In genomic region chr16:30377812-30378235, GRCh38 we compare ENCODE assay signal across 8 cellular contexts. TPM values are rescaled to one million over a fixed set of nuclear protein-coding genes. Genes with fewer than 3 reads are reported as not detected.
DNase-seq lines count a peak whose midpoint lies in the region; ATAC-seq and TF ChIP-seq lines count a peak whose summit lies in the region.

No MANE protein-coding gene starts in this region.

- H3K27ac ChIP-seq in KOPT-K1 (ENCODE audit: low read depth, low read length, poor library complexity, severe bottlenecking) (peak overlapping the region; percentile 98), neural cell (ENCODE audit: low read length) (peak overlapping the region; percentile 100)

- no peaks in the 10 kb centered on the region for H3K27me3 Mint-ChIP-seq in Calu3 (ENCODE audit: unreplicated experiment)
- H3K27me3 Mint-ChIP-seq in stimulated activated naive CD8-positive, alpha-beta T cell treated with anti-CD3 and anti-CD28 coated beads, Interleukin-15, amount 100 ng/mL, for 72 hours = no peaks in the 10 kb centered on the region

- peak overlapping the region; percentile 100 for H3K9ac ChIP-seq in neural cell (ENCODE audit: low read length)

- peaks cover 5% of the 10 kb centered on the region for H3K79me2 ChIP-seq in neural cell (replicated peaks; ENCODE audit: insufficient read depth, low read length)

- peaks cover 40% of the 10 kb centered on the region for H3K36me3 Mint-ChIP-seq in Calu3 (ENCODE audit: insufficient read depth, unreplicated experiment)

- TSS peak; percentile 80 for BruUV-seq in Calu3 (replicated peaks; lab: Mats Ljungman, UMichigan)

- H3K4me2 ChIP-seq in neural cell (ENCODE audit: low read length) = peak overlapping the region; percentile 95

- DNase-seq in Calu3 = peak; percentile 88
- DNase-seq in RKO (ENCODE audit: low spot score) = peak; percentile 92
- peak; percentile 95 for DNase-seq in activated effector memory CD4-positive, alpha-beta T cell treated with anti-CD3 and anti-CD28 coated beads, Interleukin-2, amount 50 U/mL, for 16 hours
- DNase-seq in fibroblast of villous mesenchyme (ENCODE audit: low read depth) = peak; percentile 94
- peak; percentile 86 to 94 for DNase-seq in stimulated activated naive CD8-positive, alpha-beta T cell treated with anti-CD3 and anti-CD28 coated beads, Interleukin-15, amount 100 ng/mL, for 72 hours

- H3K9me3 ChIP-seq in KOPT-K1 (ENCODE audit: insufficient read depth, low read length, poor library complexity, severe bottlenecking) = no peaks in the 10 kb centered on the region
- no peaks in the 10 kb centered on the region for H3K9me3 ChIP-seq in neural cell (ENCODE audit: low read length)

- intact Hi-C loops in Calu3 (cut with micrococcal nuclease; ENCODE audit: unreplicated experiment) = no loop called here

- H3K4me3 Mint-ChIP-seq in Calu3 (ENCODE audit: low read depth, unreplicated experiment) = peak overlapping the region; percentile 99
- H3K4me3 Mint-ChIP-seq in stimulated activated naive CD8-positive, alpha-beta T cell treated with anti-CD3 and anti-CD28 coated beads, Interleukin-15, amount 100 ng/mL, for 72 hours = peak overlapping the region; percentile 99 to 100

- TF ChIP-seq CTCF in Calu3 (IDR thresholded peaks at IDR 0.05; ENCODE audit: unreplicated experiment) = no peak
- no peak for TF ChIP-seq CTCF in fibroblast of villous mesenchyme (IDR thresholded peaks at IDR 0.05; ENCODE audit: insufficient read depth, low read depth, low read length)
- TF ChIP-seq CTCF in neural cell (IDR thresholded peaks at IDR 0.05; ENCODE audit: poor library complexity, severe bottlenecking) = no peak

- H3K4me1 Mint-ChIP-seq in Calu3 (ENCODE audit: low read depth, unreplicated experiment) = peaks cover 24% of the 10 kb centered on the region
- peaks cover 75% of the 10 kb centered on the region for H3K4me1 Mint-ChIP-seq in stimulated activated naive CD8-positive, alpha-beta T cell treated with anti-CD3 and anti-CD28 coated beads, Interleukin-15, amount 100 ng/mL, for 72 hours

- no peaks in the 10 kb centered on the region for H3K9me2 ChIP-seq in neural cell (ENCODE audit: insufficient read depth, low read length)

- H3K36me3 ChIP-seq in KOPT-K1 (ENCODE audit: insufficient read depth, low read length) (peaks cover 29% of the 10 kb centered on the region), neural cell (ENCODE audit: insufficient read depth, low read length) (no peaks in the 10 kb centered on the region)

- no peak for TF ChIP-seq RAD21 in neural cell (conservative IDR thresholded peaks at IDR 0.05)

- peak overlapping the region; percentile 54 for H3K4me3 ChIP-seq in fibroblast of villous mesenchyme (ENCODE audit: low read depth, low read length)
- H3K4me3 ChIP-seq in neural cell (ENCODE audit: low read length) = peak overlapping the region; percentile 98

- no peaks in the 10 kb centered on the region for H3K27me3 ChIP-seq in neural cell (ENCODE audit: insufficient read depth, low read depth, low read length)

- peak overlapping the region; percentile 87 for H3K27ac Mint-ChIP-seq in Calu3 (ENCODE audit: unreplicated experiment)
- peak overlapping the region; percentile 100 for H3K27ac Mint-ChIP-seq in stimulated activated naive CD8-positive, alpha-beta T cell treated with anti-CD3 and anti-CD28 coated beads, Interleukin-15, amount 100 ng/mL, for 72 hours

- TF ChIP-seq EP300 in neural cell (conservative IDR thresholded peaks at IDR 0.05; ENCODE audit: poor library complexity, severe bottlenecking) = peak; percentile 34

- CTCF ChIA-PET in Calu3 (lab: Charles Lee) = interaction anchor here (0.9 to 1.2 kb wide), 4 partner anchors 8 to 256 kb away, joined by 3 to 7 read pairs (median 4); partner anchors contain the start of genes TBC1D10B and ZNF771

- peak; percentile 36 for ATAC-seq in GM21619 (IDR thresholded peaks at IDR 0.05; ENCODE audit: unreplicated experiment)
- peak; percentile 70 for ATAC-seq in stimulated activated naive CD8-positive, alpha-beta T cell treated with anti-CD3 and anti-CD28 coated beads, Interleukin-15, amount 100 ng/mL, for 72 hours

- peak overlapping the region; percentile 93 for H2AFZ ChIP-seq in neural cell (ENCODE audit: low read depth, low read length)

- no peaks in the 10 kb centered on the region for H4K20me1 ChIP-seq in neural cell (ENCODE audit: insufficient read depth)

- no peaks in the 10 kb centered on the region for H3F3A ChIP-seq in neural cell (ENCODE audit: insufficient read depth, low read length, poor library complexity, severe bottlenecking)

- no peaks in the 10 kb centered on the region for H3K9me3 Mint-ChIP-seq in Calu3 (ENCODE audit: low read depth, unreplicated experiment)
- H3K9me3 Mint-ChIP-seq in stimulated activated naive CD8-positive, alpha-beta T cell treated with anti-CD3 and anti-CD28 coated beads, Interleukin-15, amount 100 ng/mL, for 72 hours = no peaks in the 10 kb centered on the region

TF ChIP-seq in neural cell, 6 proteins besides CTCF, POLR2A, EP300 and RAD21:
- TF ChIP-seq POLR2AphosphoS5 (IDR thresholded peaks at IDR 0.05) (peak; percentile 92), TAF1 (IDR thresholded peaks at IDR 0.05; ENCODE audit: low read depth) (no peak), REST (IDR thresholded peaks at IDR 0.05; ENCODE audit: borderline replicate concordance) (peak; percentile 13), EZH2 (IDR thresholded peaks at IDR 0.05; ENCODE audit: borderline replicate concordance, insufficient read depth, low read length, poor library complexity, severe bottlenecking) (no peak), MXI1 (conservative IDR thresholded peaks at IDR 0.05; ENCODE audit: poor library complexity, severe bottlenecking) (no peak), SMC3 (conservative IDR thresholded peaks at IDR 0.05; ENCODE audit: poor library complexity) (no peak)
TF ChIP-seq in neural cell: peak in this region for 2.

RNA-seq across cellular contexts. Expression of gene MYL11, which starts 3.2 kb away (rescaled TPM):
- not detected in 2 replicates for total RNA-seq in Calu3 (2022)
- total RNA-seq in fibroblast of villous mesenchyme = not detected in 2 replicates
- not detected in 2 replicates for polyA plus RNA-seq in neural cell
- polyA minus RNA-seq in neural cell = not detected in 2 replicates

RNA-seq across cellular contexts. Expression of gene SEPTIN1, which starts 4.5 kb away (rescaled TPM):
- 1.5 and 1.9 TPM in 2 replicates for total RNA-seq in Calu3 (2022)
- 0.43 TPM in 1 of 2 replicates, not detected in the other for total RNA-seq in fibroblast of villous mesenchyme
- 0.38 TPM in 1 of 2 replicates, not detected in the other for polyA plus RNA-seq in neural cell
- polyA minus RNA-seq in neural cell = 0.81 TPM in 1 of 2 replicates, not detected in the other

RNA-seq across cellular contexts. Expression of gene TBC1D10B, which starts 7.5 kb away (rescaled TPM):
- total RNA-seq in Calu3 (2022) (66.4 and 69.5 TPM in 2 replicates), fibroblast of villous mesenchyme (37.1 and 37.7 TPM in 2 replicates)
- 24.1 and 32.5 TPM in 2 replicates for polyA plus RNA-seq in neural cell
- polyA minus RNA-seq in neural cell = 40.5 and 44.6 TPM in 2 replicates

RNA-seq across cellular contexts. Expression of gene ZNF48, which starts 17.4 kb away (rescaled TPM):
- total RNA-seq in Calu3 (2022) (21.2 and 24.8 TPM in 2 replicates), fibroblast of villous mesenchyme (10.4 and 12.6 TPM in 2 replicates)
- 42.3 and 48.9 TPM in 2 replicates for polyA plus RNA-seq in neural cell
- 74.0 and 82.3 TPM in 2 replicates for polyA minus RNA-seq in neural cell

RNA-seq across cellular contexts. Expression of gene CD2BP2, which starts 22.7 kb away (rescaled TPM):
- 65.8 and 82.6 TPM in 2 replicates for total RNA-seq in Calu3 (2022)
- total RNA-seq in fibroblast of villous mesenchyme = 35.1 and 40.6 TPM in 2 replicates
- polyA plus RNA-seq in neural cell = 76.3 and 83.3 TPM in 2 replicates
- polyA minus RNA-seq in neural cell = 55.1 and 61.6 TPM in 2 replicates

Comparison
In these comparisons a context has a peak if more than half of its experiments do, and no peak if none do; other contexts are left out.
1. Peak in every context shown above with its lines: DNase-seq, ATAC-seq, H3K4me3 ChIP-seq and H3K27ac ChIP-seq.